In genomic region chr16:1057252-1057932, GRCh38 we compare ENCODE assay signal across 8 cellular contexts. TPM values are rescaled to one million over a fixed set of nuclear protein-coding genes. Genes with fewer than 3 reads are reported as not detected.
DNase-seq lines count a peak whose midpoint lies in the region; ATAC-seq and TF ChIP-seq lines count a peak whose summit lies in the region.

No MANE protein-coding gene starts in this region.

- POLR2A ChIA-PET in Caco-2 (lab: Charles Lee), result interaction anchor here (0.6 kb wide), 1 partner anchor 46 kb away, joined by 3 read pairs; no protein-coding TSS in a partner anchor

- no peaks in the 10 kb centered on the region for H3K9me3 ChIP-seq in Caco-2

- H3K4me3 Mint-ChIP-seq in Caco-2 (ENCODE audit: unreplicated experiment), result no peak overlapping the region

- H3K27me3 Mint-ChIP-seq in Caco-2 (ENCODE audit: insufficient read depth, unreplicated experiment), result no peaks in the 10 kb centered on the region

- intact Hi-C loops in Caco-2 (cut with micrococcal nuclease; ENCODE audit: unreplicated experiment), result loop anchor here (1.0 kb wide), 1 partner anchor 46 kb away; no protein-coding TSS in a partner anchor
- intact Hi-C loops in head of caudate nucleus (cut with DNase I), result no loop called here

- no peaks in the 10 kb centered on the region for H3K9me3 Mint-ChIP-seq in Caco-2 (ENCODE audit: unreplicated experiment)

- peak; percentile 74 to 87 for TF ChIP-seq CTCF in Caco-2 (IDR thresholded peaks at IDR 0.05; ENCODE audit: insufficient read depth in 1 of 2, low read depth in 1 of 2, low read length in 1 of 2, severe bottlenecking in 1 of 2, unreplicated experiment in 1 of 2)

- H3K4me3 ChIP-seq in Caco-2 (ENCODE audit: low read depth, low read length), result no peak overlapping the region

- H3K36me3 Mint-ChIP-seq in Caco-2 (ENCODE audit: insufficient read depth, unreplicated experiment), result no peaks in the 10 kb centered on the region

- peak in 1 of 2 experiments; percentile 79 for DNase-seq in Caco-2
- DNase-seq in NAMALWA (ENCODE audit: low spot score), result peak; percentile 43
- DNase-seq in activated T-helper 1 cell treated with Interleukin-2 at 50 U/mL for 16 hours (ENCODE audit: low read depth), result peak; percentile 32
- DNase-seq in head of caudate nucleus, result peak in 41 of 42 donors; percentile 17 to 89 (median 71)
- peak; percentile 63 for DNase-seq in stimulated activated CD4-positive, alpha-beta T cell treated with anti-CD3 and anti-CD28 coated beads, Interleukin-1b, Interleukin-23, amount 100 ng/mL, for 48 hours
- DNase-seq in NCI-H774 (lab: John Stamatoyannopoulos, UW), result no peak
- DNase-seq in globus pallidus (ENCODE audit: low spot score), result no peak

- no peak overlapping the region for H3K27ac Mint-ChIP-seq in Caco-2 (ENCODE audit: unreplicated experiment)

- ATAC-seq in GM18498 (IDR thresholded peaks at IDR 0.05; ENCODE audit: unreplicated experiment), result no peak

- no TSS peak for BruUV-seq in Caco-2 (replicated peaks; lab: Mats Ljungman, UMichigan)

- no peaks in the 10 kb centered on the region for H3K36me3 ChIP-seq in Caco-2 (ENCODE audit: control insufficient read depth, insufficient read depth, low read length)

- no peaks in the 10 kb centered on the region for H3K27me3 ChIP-seq in Caco-2 (replicated peaks; ENCODE audit: control insufficient read depth, insufficient read depth, low read length)

- no peaks in the 10 kb centered on the region for H3K4me1 ChIP-seq in Caco-2

- no peaks in the 10 kb centered on the region for H3K4me1 Mint-ChIP-seq in Caco-2 (ENCODE audit: low read depth, unreplicated experiment)

- CTCF ChIA-PET in Caco-2 (lab: Charles Lee), result interaction anchor here (0.6 to 1.5 kb wide), 11 partner anchors 9 to 216 kb away, joined by 3 to 6 read pairs (median 3); partner anchors contain the start of gene C1QTNF8

RNA-seq across cellular contexts. Expression of gene SSTR5, which starts 15.2 kb away (rescaled TPM):
- total RNA-seq in Caco-2 (2022), result 0.23 and 0.30 TPM in 2 replicates

RNA-seq across cellular contexts. Expression of gene C1QTNF8, which starts 38.7 kb away (rescaled TPM):
- total RNA-seq in Caco-2 (2022), result not detected in 2 replicates

Comparison
In these comparisons a context has a peak if more than half of its experiments do, and no peak if none do; other contexts are left out.
1. DNase-seq: peak in NAMALWA (single experiment), activated T-helper 1 cell treated with Interleukin-2 at 50 U/mL for 16 hours (single experiment), head of caudate nucleus (41 of 42) and stimulated activated CD4-positive, alpha-beta T cell treated with anti-CD3 and anti-CD28 coated beads, Interleukin-1b, Interleukin-23, amount 100 ng/mL, for 48 hours (single experiment); none in NCI-H774 (single experiment) and globus pallidus (single experiment).